In the genomic region with DNA sequence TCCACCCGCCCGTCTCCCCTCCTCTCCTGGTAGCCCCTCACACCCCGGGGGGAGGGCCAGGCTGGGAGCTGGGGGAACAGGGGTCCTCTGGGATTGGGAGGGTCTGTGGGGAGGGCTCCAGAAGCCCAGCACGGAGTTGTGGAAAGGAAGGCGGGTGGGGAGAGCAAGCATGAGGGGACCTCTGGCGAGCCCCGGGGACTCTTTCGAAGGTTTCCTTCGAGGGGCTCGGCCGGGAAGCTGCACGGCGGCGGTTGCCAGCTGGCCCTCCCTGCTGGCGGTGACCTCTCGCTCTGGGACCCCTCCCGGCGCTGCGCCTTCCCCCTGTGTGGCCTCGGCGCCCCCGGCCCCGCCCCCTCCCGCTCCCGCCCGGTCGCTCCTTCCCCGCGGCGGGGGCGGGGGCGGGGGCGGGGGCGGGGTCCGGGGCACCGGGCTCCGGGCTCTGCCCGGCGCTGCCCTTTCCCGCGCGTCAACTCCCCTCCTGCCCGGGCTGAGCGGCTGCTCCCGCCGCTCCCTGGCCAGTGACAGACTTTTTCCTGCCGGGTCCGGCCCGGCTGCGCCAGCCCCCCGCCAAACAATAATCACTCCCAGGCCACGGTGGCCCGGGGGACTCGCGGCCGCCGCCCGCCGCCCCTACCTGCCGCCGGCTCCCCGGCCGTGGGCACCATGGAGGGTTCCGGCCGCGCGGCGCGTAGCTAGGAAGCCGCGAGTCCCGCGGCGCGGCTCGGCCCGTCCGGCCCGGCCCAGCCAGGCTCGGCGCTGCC, we compare ENCODE assay signal across 7 cellular contexts. TPM values are rescaled to one million over a fixed set of nuclear protein-coding genes. Genes with fewer than 3 reads are reported as not detected.
DNase-seq lines count a peak whose midpoint lies in the region; TF ChIP-seq lines count a peak whose summit lies in the region.
"Had no signal": no experiment of that assay in that cellular context is flagged by ENCODE, and none has a peak within 500 bp of the region (broad histone marks: within the 10 kb centered on the region; RNA-seq: fewer than 3 reads in every experiment).

No MANE protein-coding gene starts in this region.

- intact Hi-C loops in A673 (cut with micrococcal nuclease; ENCODE audit: unreplicated experiment): no loop called here
- intact Hi-C loops in activated naive CD4-positive, alpha-beta T cell treated with anti-CD3 and anti-CD28 coated beads for 36 hours (cut with micrococcal nuclease): no loop called here

- no peak overlapping the region for H3K27ac Mint-ChIP-seq in activated naive CD4-positive, alpha-beta T cell treated with anti-CD3 and anti-CD28 coated beads for 36 hours

- H3K9me3 ChIP-seq in A673 (ENCODE audit: low read depth, low read length, poor library complexity, severe bottlenecking) (no peaks in the 10 kb centered on the region), OCI-LY3 (ENCODE audit: insufficient read depth, low read length) (no peaks in the 10 kb centered on the region)

- H4K20me1 ChIP-seq in OCI-LY3 (ENCODE audit: insufficient read depth, low read length): peaks cover 10% of the 10 kb centered on the region; the same call in 1 of the 2 replicates

- H3K4me1 ChIP-seq in A673 (ENCODE audit: insufficient read depth, low read length, poor library complexity, severe bottlenecking) (peaks cover 38% of the 10 kb centered on the region), OCI-LY3 (ENCODE audit: low read length) (peaks cover 29% of the 10 kb centered on the region)

- peaks cover 28% of the 10 kb centered on the region for H3K27me3 Mint-ChIP-seq in activated naive CD4-positive, alpha-beta T cell treated with anti-CD3 and anti-CD28 coated beads for 36 hours (ENCODE audit: low read depth)

- H3K27me3 ChIP-seq in A673 (replicated peaks; ENCODE audit: insufficient read depth, low read depth, low read length, poor library complexity) (no peaks in the 10 kb centered on the region), OCI-LY3 (ENCODE audit: low read depth, low read length) (peaks cover 18% of the 10 kb centered on the region)

- no peak for DNase-seq in A673 (ENCODE audit: low spot score)
- DNase-seq in iPS-NIHi11 (ENCODE audit: low spot score): peak; percentile 72
- DNase-seq in NCI-H2081 treated with DMSO at 0.1 percent for 48 hours (lab: John Stamatoyannopoulos, UW): no peak
- DNase-seq in activated naive CD4-positive, alpha-beta T cell treated with anti-CD3 and anti-CD28 coated beads for 36 hours: no peak
- DNase-seq in DMS153 treated with DMSO at 0.1 percent for 48 hours (lab: John Stamatoyannopoulos, UW; ENCODE audit: unreplicated experiment): no peak

- CTCF ChIA-PET in A673 (lab: Charles Lee): interaction anchor here (0.7 kb wide), 1 partner anchor 1404 kb away, joined by 3 read pairs; no protein-coding TSS in a partner anchor
- CTCF ChIA-PET in activated naive CD4-positive, alpha-beta T cell treated with anti-CD3 and anti-CD28 coated beads for 36 hours (lab: Charles Lee): interaction anchor here (1.5 to 19.4 kb wide), 3 partner anchors 9 to 27 kb away, joined by 7 to 636 read pairs (median 38); partner anchors contain the start of gene POLD4

- POLR2A ChIA-PET in A673 (lab: Charles Lee; ENCODE audit: low non-redundant PET): interaction anchor here (0.6 kb wide), 1 partner anchor 12 kb away, joined by 3 read pairs; no protein-coding TSS in a partner anchor

- H3K9ac ChIP-seq in OCI-LY3 (ENCODE audit: low read length): peak overlapping the region; percentile 97

- no peaks in the 10 kb centered on the region for H3K36me3 ChIP-seq in A673 (ENCODE audit: insufficient read depth, low read length, poor library complexity, severe bottlenecking)
- no peaks in the 10 kb centered on the region for H3K36me3 ChIP-seq in OCI-LY3 (replicated peaks; ENCODE audit: low read depth, low read length)

- H3K79me2 ChIP-seq in OCI-LY3 (ENCODE audit: low read length): peaks cover 32% of the 10 kb centered on the region

- no peaks in the 10 kb centered on the region for H3K36me3 Mint-ChIP-seq in activated naive CD4-positive, alpha-beta T cell treated with anti-CD3 and anti-CD28 coated beads for 36 hours (ENCODE audit: low read depth)

- peak overlapping the region; percentile 99 for H3K4me2 ChIP-seq in OCI-LY3 (ENCODE audit: low read length)

- H3K27ac ChIP-seq in A673 (ENCODE audit: low read depth, low read length, poor library complexity, severe bottlenecking) (peak overlapping the region; percentile 67), OCI-LY3 (ENCODE audit: low read length) (no peak overlapping the region; the same call in 1 of the 2 replicates)

- no peaks in the 10 kb centered on the region for H3K9me3 Mint-ChIP-seq in activated naive CD4-positive, alpha-beta T cell treated with anti-CD3 and anti-CD28 coated beads for 36 hours
- H3K9me3 Mint-ChIP-seq: neural crest cell had no signal

- H3K4me3 ChIP-seq in A673 (ENCODE audit: low read depth, low read length, poor library complexity, severe bottlenecking) (peak overlapping the region; percentile 74), OCI-LY3 (ENCODE audit: low read length) (peak overlapping the region; percentile 92)

- no peak overlapping the region for H3K4me3 Mint-ChIP-seq in activated naive CD4-positive, alpha-beta T cell treated with anti-CD3 and anti-CD28 coated beads for 36 hours

- peaks cover 23% of the 10 kb centered on the region for H3K4me1 Mint-ChIP-seq in activated naive CD4-positive, alpha-beta T cell treated with anti-CD3 and anti-CD28 coated beads for 36 hours (ENCODE audit: low read depth)

- H2AFZ ChIP-seq in OCI-LY3 (ENCODE audit: low read depth, low read length): no peak overlapping the region

- no TSS peak for BruUV-seq in A673 (replicated peaks; lab: Mats Ljungman, UMichigan)

- TF ChIP-seq CTCF in A673 (conservative IDR thresholded peaks at IDR 0.05; ENCODE audit: low read depth, low read length) (no peak), OCI-LY3 (IDR thresholded peaks at IDR 0.05; ENCODE audit: low read depth, low read length) (no peak)

RNA-seq across cellular contexts. Expression of gene CLCF1, which starts 1.0 kb away (rescaled TPM):
- total RNA-seq in A673 (2021): 0.69 and 0.87 TPM in 2 replicates
- not detected for total RNA-seq in activated naive CD4-positive, alpha-beta T cell treated with anti-CD3 and anti-CD28 coated beads for 36 hours

RNA-seq across cellular contexts. Expression of gene POLD4, which starts 19.1 kb away (rescaled TPM):
- total RNA-seq in A673 (2021): 13.2 and 14.3 TPM in 2 replicates
- 10 to 100 TPM; 40.7 to 42.0 TPM for total RNA-seq in activated naive CD4-positive, alpha-beta T cell treated with anti-CD3 and anti-CD28 coated beads for 36 hours

RNA-seq across cellular contexts. Expression of gene RAD9A, which starts 19.4 kb away (rescaled TPM):
- total RNA-seq in A673 (2021): 43.0 and 55.0 TPM in 2 replicates
- total RNA-seq in activated naive CD4-positive, alpha-beta T cell treated with anti-CD3 and anti-CD28 coated beads for 36 hours: 10 to 100 TPM; 29.5 to 30.7 TPM

RNA-seq across cellular contexts. Expression of gene PPP1CA, which starts 29.2 kb away (rescaled TPM):
- total RNA-seq in A673 (2021): 239 TPM in 2 replicates
- 100 to 1,000 TPM; 202 to 204 TPM for total RNA-seq in activated naive CD4-positive, alpha-beta T cell treated with anti-CD3 and anti-CD28 coated beads for 36 hours

RNA-seq across cellular contexts. Expression of gene TBC1D10C, which starts 31.5 kb away (rescaled TPM):
- total RNA-seq in A673 (2021): not detected in 2 replicates
- total RNA-seq in activated naive CD4-positive, alpha-beta T cell treated with anti-CD3 and anti-CD28 coated beads for 36 hours: 10 to 100 TPM; 73.7 to 81.4 TPM
